ENCODE assay signal across 9 cellular contexts in the genomic region with DNA sequence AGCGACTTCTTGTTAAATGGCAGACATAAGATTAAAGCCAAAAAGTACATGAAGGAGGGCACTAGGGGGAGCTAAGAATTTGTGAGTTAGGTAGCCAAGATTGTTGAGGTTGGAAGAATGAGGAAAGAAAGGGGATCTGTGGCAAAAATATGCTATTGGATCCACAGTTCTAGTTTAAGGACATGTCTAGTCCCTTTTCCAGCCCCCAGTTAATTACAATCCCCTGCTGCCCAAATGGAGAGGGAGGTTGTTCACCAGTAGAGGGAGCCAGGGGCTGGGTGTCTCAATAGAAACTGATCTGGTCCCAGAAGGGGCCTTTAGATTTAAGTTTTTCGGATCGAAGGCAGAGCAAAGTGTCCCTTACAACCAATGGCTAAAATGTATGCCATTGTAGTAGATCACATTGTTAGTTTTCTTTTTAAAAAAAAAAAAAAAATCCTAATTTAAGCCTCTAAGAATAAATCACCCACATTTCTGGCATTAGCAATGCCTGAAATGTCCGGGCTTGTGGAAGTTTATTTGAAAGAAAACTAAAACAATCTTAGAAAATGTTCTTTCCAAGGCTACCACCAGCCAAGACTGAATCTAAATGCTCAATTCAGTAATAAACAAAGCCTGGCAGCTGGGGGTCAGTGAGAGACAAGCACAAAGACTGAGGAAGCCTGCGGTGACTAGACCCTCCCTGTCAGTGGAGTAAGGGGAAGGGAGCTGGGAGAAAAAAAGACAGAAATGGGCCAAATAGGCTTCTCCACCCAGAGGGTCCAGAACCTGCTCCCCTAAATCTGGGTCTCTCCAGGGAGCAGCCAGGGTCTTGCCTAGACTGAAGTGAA. TPM values are rescaled to one million over a fixed set of nuclear protein-coding genes. Genes with fewer than 3 reads are reported as not detected.
DNase-seq lines count a peak whose midpoint lies in the region; ATAC-seq and TF ChIP-seq lines count a peak whose summit lies in the region.
"Had no signal": no experiment of that assay in that cellular context is flagged by ENCODE, and none has a peak within 500 bp of the region (broad histone marks: within the 10 kb centered on the region; RNA-seq: fewer than 3 reads in every experiment).

No MANE protein-coding gene starts in this region.

- H3K36me3 ChIP-seq in NT2/D1 (ENCODE audit: insufficient read depth, insufficient read length, low read length) (no peaks in the 10 kb centered on the region), fibroblast of lung (ENCODE audit: control insufficient read depth, insufficient read depth, low read length) (no peaks in the 10 kb centered on the region)

- H3K4me3 Mint-ChIP-seq in activated T-helper 17 cell treated with anti-CD3 and anti-CD28 coated beads, Interleukin-2, amount 50 U/mL, for 72 hours = no peak overlapping the region

- no peaks in the 10 kb centered on the region for H3K9me3 Mint-ChIP-seq in activated T-helper 17 cell treated with anti-CD3 and anti-CD28 coated beads, Interleukin-2, amount 50 U/mL, for 72 hours

- H3K9me3 ChIP-seq in NT2/D1 (ENCODE audit: insufficient read depth, low read length) (no peaks in the 10 kb centered on the region), fibroblast of lung (ENCODE audit: control insufficient read depth, insufficient read depth, low read depth, low read length) (no peaks in the 10 kb centered on the region)

- no peak for ATAC-seq in activated T-helper 17 cell treated with anti-CD3 and anti-CD28 coated beads, Interleukin-2, amount 50 U/mL, for 72 hours (replicated peaks)

- H3K36me3 Mint-ChIP-seq in activated T-helper 17 cell treated with anti-CD3 and anti-CD28 coated beads, Interleukin-2, amount 50 U/mL, for 72 hours (ENCODE audit: low read depth) = no peaks in the 10 kb centered on the region

- CTCF ChIA-PET in GM10248 (lab: Yijun Ruan, JAX) = interaction anchor here (0.7 to 6.4 kb wide), 20 partner anchors 9 to 828 kb away, joined by 3 to 42 read pairs (median 4); no protein-coding TSS in a partner anchor

- H3K4me3 ChIP-seq in NT2/D1 (ENCODE audit: insufficient read length, low read depth) = no peak overlapping the region
- no peak overlapping the region for H3K4me3 ChIP-seq in fibroblast of lung (replicated peaks in 1 of 4; ENCODE audit: control extremely low read depth in 1 of 4, insufficient read depth in 1 of 4, low read depth in 3 of 4, low read length in 4 of 4)

- intact Hi-C loops in head of caudate nucleus (cut with DNase I) = no loop called here

- no peak overlapping the region for H2AFZ ChIP-seq in fibroblast of lung (ENCODE audit: low read length)

- no peaks in the 10 kb centered on the region for H3K27me3 ChIP-seq in NT2/D1 (ENCODE audit: insufficient read depth, insufficient read length)
- H3K27me3 ChIP-seq in fibroblast of lung (ENCODE audit: control insufficient read depth, insufficient read depth, low read length) = no peaks in the 10 kb centered on the region

- TF ChIP-seq CTCF in GM10248 (IDR thresholded peaks at IDR 0.05; ENCODE audit: control extremely low read depth, extremely low read depth, low read depth, missing control alignments) (peak; percentile 30), fibroblast of lung (conservative IDR thresholded peaks at IDR 0.05 in 1 of 2, IDR thresholded peaks at IDR 0.05 in 1 of 2; ENCODE audit: low read depth in 1 of 2, low read length in 2 of 2) (peak; percentile 67 to 90)

- no peaks in the 10 kb centered on the region for H4K20me1 ChIP-seq in fibroblast of lung (ENCODE audit: control insufficient read depth, extremely low read depth, insufficient read depth, low read length)

- no peaks in the 10 kb centered on the region for H3K4me1 ChIP-seq in NT2/D1 (ENCODE audit: insufficient read depth, insufficient read length)
- peaks cover 24% of the 10 kb centered on the region for H3K4me1 ChIP-seq in fibroblast of lung (ENCODE audit: control insufficient read depth, extremely low read depth, insufficient read depth, low read length)

- POLR2A ChIA-PET in GM10248 (lab: Yijun Ruan, JAX) = no interaction called here

- DNase-seq in GM10248 (ENCODE audit: extremely low spot score) (no peak), NT2/D1 (ENCODE audit: low read depth, low spot score) (peak; percentile 32), fibroblast of lung (ENCODE audit: low read depth in 2 of 2) (peak; percentile 81 to 85), retina (peak; percentile 31), head of caudate nucleus (no peak), NCI-H748 (lab: John Stamatoyannopoulos, UW; ENCODE audit: unreplicated experiment) (no peak)
- DNase-seq in effector CD4-positive, alpha-beta T cell = no peak

- H3K9ac ChIP-seq in NT2/D1 (ENCODE audit: insufficient read length, low read depth) (no peak overlapping the region), fibroblast of lung (ENCODE audit: insufficient read depth, low read length) (no peak overlapping the region)

- no peak overlapping the region for H3K27ac Mint-ChIP-seq in activated T-helper 17 cell treated with anti-CD3 and anti-CD28 coated beads, Interleukin-2, amount 50 U/mL, for 72 hours

- peaks cover 27% of the 10 kb centered on the region for H3K27me3 Mint-ChIP-seq in activated T-helper 17 cell treated with anti-CD3 and anti-CD28 coated beads, Interleukin-2, amount 50 U/mL, for 72 hours

- H3K79me2 ChIP-seq in fibroblast of lung (ENCODE audit: control insufficient read depth, insufficient read depth, low read length) = peaks cover 36% of the 10 kb centered on the region

- H3K27ac ChIP-seq in fibroblast of lung (ENCODE audit: insufficient read depth, low read length) = peak overlapping the region; percentile 31

- H3K4me2 ChIP-seq in fibroblast of lung (ENCODE audit: extremely low read depth, insufficient read depth, low read length) = peak overlapping the region; percentile 0

- H3K4me1 Mint-ChIP-seq in activated T-helper 17 cell treated with anti-CD3 and anti-CD28 coated beads, Interleukin-2, amount 50 U/mL, for 72 hours = no peaks in the 10 kb centered on the region

RNA-seq across cellular contexts. Expression of gene COL8A1, which starts 7.1 kb away (rescaled TPM):
- total RNA-seq in fibroblast of lung = 24.7 and 85.4 TPM in 2 replicates
- 108 and 215 TPM in 2 replicates for polyA plus RNA-seq in fibroblast of lung
- polyA plus RNA-seq in fibroblast of lung (2012) = 53.2 and 144 TPM in 2 replicates
- 79.6 and 257 TPM in 2 replicates for polyA minus RNA-seq in fibroblast of lung (ENCODE audit: low replicate concordance)
- total RNA-seq in activated T-helper 17 cell treated with anti-CD3 and anti-CD28 coated beads, Interleukin-2, amount 50 U/mL, for 72 hours = under 1 TPM in 1 of 2 donors, not detected in 1; 0.09 TPM
- total RNA-seq: mononuclear cell had no signal

Comparison
In these comparisons a context has a peak if more than half of its experiments do, and no peak if none do; other contexts are left out.
1. DNase-seq: peak in NT2/D1 (single experiment), fibroblast of lung (2 of 2) and retina (single experiment); none in GM10248 (single experiment), effector CD4-positive, alpha-beta T cell (single experiment), head of caudate nucleus (0 of 42) and NCI-H748 (single experiment).
2. RNA of gene COL8A1, which starts 7.1 kb away (total RNA-seq): 24.7 to 85.4 TPM in fibroblast of lung; 0.09 TPM in activated T-helper 17 cell treated with anti-CD3 and anti-CD28 coated beads, Interleukin-2, amount 50 U/mL, for 72 hours; every median in the first group is over 10 times any median in the second.